Comparison of ENCODE assay signal across 1 cellular context in the genomic region with DNA sequence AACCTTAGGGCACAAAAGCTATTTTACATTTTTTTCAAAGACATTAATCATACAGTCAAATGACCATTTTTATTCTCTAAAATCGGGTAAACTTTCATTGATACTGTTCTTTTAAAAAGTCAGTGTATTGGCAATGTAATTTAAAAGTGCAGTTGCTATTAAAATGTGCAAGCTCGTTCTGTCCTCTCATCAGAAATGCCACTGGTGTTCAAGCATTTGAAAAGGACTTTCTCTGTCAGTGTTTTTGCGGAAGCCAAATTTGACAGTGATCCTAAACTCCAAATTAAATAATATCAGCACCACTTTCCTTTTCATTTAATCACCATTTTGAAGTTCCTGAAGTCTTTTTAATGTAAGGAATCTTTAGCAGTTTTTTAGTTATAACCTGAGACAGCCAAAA.
TF ChIP-seq lines count a peak whose summit lies in the region.

No MANE protein-coding gene starts in this region.

TF ChIP-seq in K562, 482 proteins besides CTCF, POLR2A, EP300 and RAD21 (continued from another document):
- TF ChIP-seq RREB1 (CRISPR knock-in tag; IDR thresholded peaks at IDR 0.05) (no peak), ZNF316 (IDR thresholded peaks at IDR 0.05) (0 out of 2 replicates have a peak, but pooled peaks have one; percentile 44), MAZ (CRISPR knock-in tag; conservative IDR thresholded peaks at IDR 0.05 in 1 of 2, IDR thresholded peaks at IDR 0.05 in 1 of 2) (0 out of 4 replicates have a peak, but pooled peaks of 1 of the 2 experiments have one; percentile 18), ZNF347 (CRISPR knock-in tag; IDR thresholded peaks at IDR 0.05; ENCODE audit: low read depth) (no peak), ZNF277 (CRISPR knock-in tag; IDR thresholded peaks at IDR 0.05; ENCODE audit: borderline replicate concordance) (no peak)
